In the genomic region with DNA sequence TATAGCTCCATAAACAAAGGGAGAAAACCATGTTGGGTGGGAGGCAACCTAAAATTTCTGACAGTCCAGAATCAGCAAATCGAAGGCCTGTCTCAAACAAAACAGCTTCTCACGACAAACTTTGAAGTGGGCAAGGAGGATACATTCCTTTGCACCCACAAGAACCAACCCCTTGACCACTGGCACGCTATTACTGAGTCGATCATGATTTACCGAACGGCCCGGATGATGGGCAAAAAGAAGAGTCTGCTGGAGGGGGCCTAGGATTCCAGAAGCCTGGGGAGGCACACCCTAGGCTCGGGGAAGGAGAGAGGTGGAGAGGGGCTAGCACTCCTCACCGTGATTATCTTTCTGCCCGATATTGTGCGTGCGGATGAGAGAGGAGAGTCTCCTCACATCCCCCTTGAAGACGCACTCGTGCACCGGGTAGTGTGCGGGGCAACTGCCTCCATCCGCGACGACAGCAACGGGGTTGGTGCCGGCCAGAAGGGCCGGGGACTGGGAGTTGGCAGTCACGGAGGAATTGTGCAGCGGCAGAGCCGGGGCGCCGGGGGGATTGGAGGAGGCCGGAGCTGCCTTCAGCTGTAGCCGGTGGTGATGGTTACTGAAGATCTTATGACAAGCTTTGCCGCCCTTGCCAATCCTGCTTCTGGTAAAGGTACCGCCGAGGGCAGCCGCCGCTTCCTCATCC, we compare ENCODE assay signal across 1 cellular context.
TF ChIP-seq lines count a peak whose summit lies in the region.

No MANE protein-coding gene starts in this region.

TF ChIP-seq in HEK293, 187 proteins besides CTCF, POLR2A, EP300 and RAD21 (continued from another document):
- TF ChIP-seq, protein P1, sequence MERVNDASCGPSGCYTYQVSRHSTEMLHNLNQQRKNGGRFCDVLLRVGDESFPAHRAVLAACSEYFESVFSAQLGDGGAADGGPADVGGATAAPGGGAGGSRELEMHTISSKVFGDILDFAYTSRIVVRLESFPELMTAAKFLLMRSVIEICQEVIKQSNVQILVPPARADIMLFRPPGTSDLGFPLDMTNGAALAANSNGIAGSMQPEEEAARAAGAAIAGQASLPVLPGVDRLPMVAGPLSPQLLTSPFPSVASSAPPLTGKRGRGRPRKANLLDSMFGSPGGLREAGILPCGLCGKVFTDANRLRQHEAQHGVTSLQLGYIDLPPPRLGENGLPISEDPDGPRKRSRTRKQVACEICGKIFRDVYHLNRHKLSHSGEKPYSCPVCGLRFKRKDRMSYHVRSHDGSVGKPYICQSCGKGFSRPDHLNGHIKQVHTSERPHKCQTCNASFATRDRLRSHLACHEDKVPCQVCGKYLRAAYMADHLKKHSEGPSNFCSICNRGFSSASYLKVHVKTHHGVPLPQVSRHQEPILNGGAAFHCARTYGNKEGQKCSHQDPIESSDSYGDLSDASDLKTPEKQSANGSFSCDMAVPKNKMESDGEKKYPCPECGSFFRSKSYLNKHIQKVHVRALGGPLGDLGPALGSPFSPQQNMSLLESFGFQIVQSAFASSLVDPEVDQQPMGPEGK (tag by site-specific recombination; IDR thresholded peaks at IDR 0.05): 0 out of 2 replicates have a peak, but pooled peaks have one; percentile 16
- TF ChIP-seq ZFHX2 (tag by site-specific recombination; conservative IDR thresholded peaks at IDR 0.05) (peak; percentile 17; the same call in 1 of the 2 replicates), ZSCAN16 (tag by site-specific recombination; IDR thresholded peaks at IDR 0.05) (no peak), PRDM10 (tag by site-specific recombination; IDR thresholded peaks at IDR 0.05) (peak; percentile 66; the same call in 1 of the 2 replicates), ZBTB20 (tag by site-specific recombination; IDR thresholded peaks at IDR 0.05) (peak; percentile 85), ZBTB17 (tag by site-specific recombination; IDR thresholded peaks at IDR 0.05) (peak; percentile 28; the same call in 1 of the 2 replicates), ZNF114 (tag by site-specific recombination; IDR thresholded peaks at IDR 0.05) (no peak), WT1 (tag by site-specific recombination; IDR thresholded peaks at IDR 0.05) (peak; percentile 82), ZNF621 (tag by site-specific recombination; IDR thresholded peaks at IDR 0.05) (no peak), ZNF335 (tag by site-specific recombination; conservative IDR thresholded peaks at IDR 0.05) (peak; percentile 60), ZNF341 (tag by site-specific recombination; IDR thresholded peaks at IDR 0.05; ENCODE audit: low read depth) (peak; percentile 77), HIC1 (tag by site-specific recombination; IDR thresholded peaks at IDR 0.05) (no peak), ZNF623 (tag by site-specific recombination; IDR thresholded peaks at IDR 0.05) (no peak)
- TF ChIP-seq, protein P2, sequence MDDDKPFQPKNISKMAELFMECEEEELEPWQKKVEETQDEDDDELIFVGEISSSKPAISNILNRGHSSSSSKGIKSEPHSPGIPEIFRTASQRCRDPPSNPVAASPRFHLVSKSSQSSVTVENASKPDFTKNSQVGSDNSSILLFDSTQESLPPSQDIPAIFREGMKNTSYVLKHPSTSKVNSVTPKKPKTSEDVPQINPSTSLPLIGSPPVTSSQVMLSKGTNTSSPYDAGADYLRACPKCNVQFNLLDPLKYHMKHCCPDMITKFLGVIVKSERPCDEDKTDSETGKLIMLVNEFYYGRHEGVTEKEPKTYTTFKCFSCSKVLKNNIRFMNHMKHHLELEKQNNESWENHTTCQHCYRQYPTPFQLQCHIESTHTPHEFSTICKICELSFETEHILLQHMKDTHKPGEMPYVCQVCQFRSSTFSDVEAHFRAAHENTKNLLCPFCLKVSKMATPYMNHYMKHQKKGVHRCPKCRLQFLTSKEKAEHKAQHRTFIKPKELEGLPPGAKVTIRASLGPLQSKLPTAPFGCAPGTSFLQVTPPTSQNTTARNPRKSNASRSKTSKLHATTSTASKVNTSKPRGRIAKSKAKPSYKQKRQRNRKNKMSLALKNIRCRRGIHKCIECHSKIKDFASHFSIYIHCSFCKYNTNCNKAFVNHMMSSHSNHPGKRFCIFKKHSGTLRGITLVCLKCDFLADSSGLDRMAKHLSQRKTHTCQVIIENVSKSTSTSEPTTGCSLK (tag by site-specific recombination; IDR thresholded peaks at IDR 0.05): no peak
- TF ChIP-seq, protein P3, sequence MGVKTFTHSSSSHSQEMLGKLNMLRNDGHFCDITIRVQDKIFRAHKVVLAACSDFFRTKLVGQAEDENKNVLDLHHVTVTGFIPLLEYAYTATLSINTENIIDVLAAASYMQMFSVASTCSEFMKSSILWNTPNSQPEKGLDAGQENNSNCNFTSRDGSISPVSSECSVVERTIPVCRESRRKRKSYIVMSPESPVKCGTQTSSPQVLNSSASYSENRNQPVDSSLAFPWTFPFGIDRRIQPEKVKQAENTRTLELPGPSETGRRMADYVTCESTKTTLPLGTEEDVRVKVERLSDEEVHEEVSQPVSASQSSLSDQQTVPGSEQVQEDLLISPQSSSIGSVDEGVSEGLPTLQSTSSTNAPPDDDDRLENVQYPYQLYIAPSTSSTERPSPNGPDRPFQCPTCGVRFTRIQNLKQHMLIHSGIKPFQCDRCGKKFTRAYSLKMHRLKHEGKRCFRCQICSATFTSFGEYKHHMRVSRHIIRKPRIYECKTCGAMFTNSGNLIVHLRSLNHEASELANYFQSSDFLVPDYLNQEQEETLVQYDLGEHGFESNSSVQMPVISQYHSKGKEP (tag by site-specific recombination; IDR thresholded peaks at IDR 0.05): no peak
